1 cellular context compared by ENCODE assay signal in genomic region chr2:219344756-219345458, GRCh38.
TF ChIP-seq lines count a peak whose summit lies in the region.

No MANE protein-coding gene starts in this region.

TF ChIP-seq in IMR-90, 13 proteins besides CTCF, POLR2A, EP300 and RAD21 (continued from another document):
- TF ChIP-seq MAFK (IDR thresholded peaks at IDR 0.05; ENCODE audit: low read depth, low read length) (no peak), NFE2L2 (IDR thresholded peaks at IDR 0.05; ENCODE audit: low read depth, low read length) (no peak), MXI1 (IDR thresholded peaks at IDR 0.05; ENCODE audit: borderline replicate concordance, low read depth, low read length) (no peak)
- TF ChIP-seq, protein P1, sequence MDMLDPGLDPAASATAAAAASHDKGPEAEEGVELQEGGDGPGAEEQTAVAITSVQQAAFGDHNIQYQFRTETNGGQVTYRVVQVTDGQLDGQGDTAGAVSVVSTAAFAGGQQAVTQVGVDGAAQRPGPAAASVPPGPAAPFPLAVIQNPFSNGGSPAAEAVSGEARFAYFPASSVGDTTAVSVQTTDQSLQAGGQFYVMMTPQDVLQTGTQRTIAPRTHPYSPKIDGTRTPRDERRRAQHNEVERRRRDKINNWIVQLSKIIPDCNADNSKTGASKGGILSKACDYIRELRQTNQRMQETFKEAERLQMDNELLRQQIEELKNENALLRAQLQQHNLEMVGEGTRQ (IDR thresholded peaks at IDR 0.05; ENCODE audit: low read depth, low read length) = no peak
TF ChIP-seq in IMR-90: peak in this region for 0.
